Comparison of ENCODE assay signal across 26 cellular contexts in genomic region chr5:75524591-75524990, GRCh38. TPM values are rescaled to one million over a fixed set of nuclear protein-coding genes. Genes with fewer than 3 reads are reported as not detected.
DNase-seq lines count a peak whose midpoint lies in the region; ATAC-seq and TF ChIP-seq lines count a peak whose summit lies in the region.
"Had no signal": no experiment of that assay in that cellular context is flagged by ENCODE, and none has a peak within 500 bp of the region (broad histone marks: within the 10 kb centered on the region; RNA-seq: fewer than 3 reads in every experiment).

No MANE protein-coding gene starts in this region.

- H3K36me3 ChIP-seq in Caco-2 (ENCODE audit: control insufficient read depth, insufficient read depth, low read length) (no peaks in the 10 kb centered on the region), SK-N-SH (replicated peaks in 1 of 2; ENCODE audit: control insufficient read depth in 1 of 2, insufficient read depth in 2 of 2, low read length in 1 of 2) (peaks cover 0 to 25% of the 10 kb centered on the region in 2 experiments)
- H3K36me3 ChIP-seq: breast epithelium, pancreas, SJCRH30, upper lobe of left lung had no signal

- H3K9me3 ChIP-seq in Caco-2 = peaks cover 5% of the 10 kb centered on the region
- H3K9me3 ChIP-seq in SK-N-SH = 0 out of 2 replicates have a peak, but pooled peaks cover 7% of the 10 kb centered on the region
- H3K9me3 ChIP-seq: pancreas, SJCRH30 had no signal

- ATAC-seq in HG02642 (IDR thresholded peaks at IDR 0.05; ENCODE audit: poor library complexity, unreplicated experiment) = peak; percentile 10
- no peak for ATAC-seq in GM18870 (IDR thresholded peaks at IDR 0.05; ENCODE audit: unreplicated experiment)
- ATAC-seq: CD8-positive, alpha-beta T cell; HCT116; pancreas had no signal

- H3K36me3 Mint-ChIP-seq in Caco-2 (ENCODE audit: insufficient read depth, unreplicated experiment) (peaks cover 8% of the 10 kb centered on the region), neural crest cell (ENCODE audit: low read depth) (peaks cover 24% of the 10 kb centered on the region)
- peaks cover 16% of the 10 kb centered on the region for H3K36me3 Mint-ChIP-seq in activated naive CD8-positive, alpha-beta T cell

- no peak for TF ChIP-seq CTCF in Caco-2 (IDR thresholded peaks at IDR 0.05; ENCODE audit: insufficient read depth in 1 of 2, low read depth in 1 of 2, low read length in 1 of 2, severe bottlenecking in 1 of 2, unreplicated experiment in 1 of 2)
- TF ChIP-seq CTCF in neural crest cell (conservative IDR thresholded peaks at IDR 0.05) = no peak
- TF ChIP-seq CTCF in SK-N-SH (IDR thresholded peaks at IDR 0.05) = no peak

- H3K9me2 ChIP-seq in SK-N-SH = no peaks in the 10 kb centered on the region

- H2AFZ ChIP-seq in SK-N-SH (ENCODE audit: low read depth) = no peak overlapping the region

- no peak overlapping the region for H3K27ac ChIP-seq in caudate nucleus (ENCODE audit: low read depth, low read length)
- H3K27ac ChIP-seq in SK-N-SH (ENCODE audit: low read depth in 2 of 2, low read length in 1 of 2) = no peak overlapping the region; a peak in 1 of 4 replicates
- H3K27ac ChIP-seq: breast epithelium, pancreas, SJCRH30, upper lobe of left lung had no signal

- H3F3A ChIP-seq in SK-N-SH (replicated peaks; ENCODE audit: insufficient read depth) = no peaks in the 10 kb centered on the region

- no peak for TF ChIP-seq RAD21 in SK-N-SH (IDR thresholded peaks at IDR 0.05; ENCODE audit: low read length)

- H3K27me3 Mint-ChIP-seq in Caco-2 (ENCODE audit: insufficient read depth, unreplicated experiment) = no peaks in the 10 kb centered on the region
- no peaks in the 10 kb centered on the region for H3K27me3 Mint-ChIP-seq in activated naive CD8-positive, alpha-beta T cell
- no peaks in the 10 kb centered on the region for H3K27me3 Mint-ChIP-seq in neural crest cell (ENCODE audit: low read depth)

- intact Hi-C loops in Caco-2 (cut with micrococcal nuclease; ENCODE audit: unreplicated experiment) = loop anchor here (5.0 kb wide), 1 partner anchor 93 kb away; no protein-coding TSS in a partner anchor

- DNase-seq in Caco-2 (no peak), neural crest cell (ENCODE audit: low read depth, low spot score) (no peak), caudate nucleus (lab: John Stamatoyannopoulos, UW) (no peak), SK-N-SH (no peak)
- DNase-seq: activated CD4-positive, alpha-beta T cell treated with anti-CD3 and anti-CD28 coated beads, Interleukin-2, amount 50 U/mL, for 48 hours; CD8-positive, alpha-beta T cell; effector memory CD4-positive, alpha-beta T cell; erythroblast; head of caudate nucleus; KG1; kidney; MG63; NCI-H1417; NCI-H2029 treated with DMSO at 0.1 percent for 48 hours; NCI-H2227 treated with DMSO at 0.1 percent for 48 hours; NCI-H69; pancreas; SJCRH30; stimulated activated CD4-positive, alpha-beta T cell treated with anti-CD3 and anti-CD28 coated beads, Interleukin-2, amount 100 ng/mL, for 24 hours; upper lobe of left lung had no signal

- no peak overlapping the region for H3K4me3 ChIP-seq in Caco-2 (ENCODE audit: low read depth, low read length)
- H3K4me3 ChIP-seq in SK-N-SH (ENCODE audit: low read depth in 2 of 2, low read length in 1 of 2) = no peak overlapping the region
- H3K4me3 ChIP-seq: breast epithelium, MG63, pancreas, SJCRH30, upper lobe of left lung had no signal

- H3K79me2 ChIP-seq in SK-N-SH (ENCODE audit: insufficient read depth) = peaks cover 95% of the 10 kb centered on the region

- 89% methylated on average over 1 of the region's 1 CpG for WGBS in SK-N-SH (ENCODE audit: low lambda C conversion rate)

- no peak for TF ChIP-seq EP300 in SK-N-SH (IDR thresholded peaks at IDR 0.05; ENCODE audit: borderline replicate concordance in 1 of 2, low read depth in 1 of 2, low read length in 1 of 2)

- POLR2A ChIA-PET in Caco-2 (lab: Charles Lee) = no interaction called here
- POLR2A ChIA-PET in SK-N-SH (lab: Yijun Ruan, JAX) = no interaction called here

- BruUV-seq in Caco-2 (replicated peaks; lab: Mats Ljungman, UMichigan) = no TSS peak

- H3K9me3 Mint-ChIP-seq in Caco-2 (ENCODE audit: unreplicated experiment) (peaks cover 16% of the 10 kb centered on the region), neural crest cell (peaks cover 14% of the 10 kb centered on the region)
- peaks cover 8% of the 10 kb centered on the region for H3K9me3 Mint-ChIP-seq in activated naive CD8-positive, alpha-beta T cell (ENCODE audit: low read depth)

- H3K27me3 ChIP-seq in Caco-2 (replicated peaks; ENCODE audit: control insufficient read depth, insufficient read depth, low read length) (no peaks in the 10 kb centered on the region), SK-N-SH (ENCODE audit: insufficient read depth) (no peaks in the 10 kb centered on the region)
- H3K27me3 ChIP-seq: breast epithelium, MG63, pancreas, SJCRH30, upper lobe of left lung had no signal

- no peak overlapping the region for H3K4me2 ChIP-seq in SK-N-SH

- H4K20me1 ChIP-seq in SK-N-SH (ENCODE audit: insufficient read depth) = peaks cover 5% of the 10 kb centered on the region

- H3K27ac Mint-ChIP-seq in Caco-2 (ENCODE audit: unreplicated experiment) (peak overlapping the region; percentile 77), neural crest cell (ENCODE audit: unreplicated experiment) (no peak overlapping the region)
- H3K27ac Mint-ChIP-seq in activated naive CD8-positive, alpha-beta T cell = peak overlapping the region; percentile 81
- H3K27ac Mint-ChIP-seq: nephron had no signal

- peaks cover 20% of the 10 kb centered on the region for H3K4me1 ChIP-seq in Caco-2
- no peaks in the 10 kb centered on the region; a peak in 1 of 4 replicates for H3K4me1 ChIP-seq in SK-N-SH (ENCODE audit: control insufficient read depth in 1 of 2, insufficient read depth in 2 of 2, low read depth in 1 of 2, low read length in 1 of 2)
- H3K4me1 ChIP-seq: SJCRH30 had no signal

- H3K9ac ChIP-seq in SK-N-SH = no peak overlapping the region

- H3K4me1 Mint-ChIP-seq in Caco-2 (ENCODE audit: low read depth, unreplicated experiment) (peaks cover 22% of the 10 kb centered on the region), neural crest cell (peaks cover 37% of the 10 kb centered on the region)
- H3K4me1 Mint-ChIP-seq in activated naive CD8-positive, alpha-beta T cell (ENCODE audit: low read depth) = peaks cover 60% of the 10 kb centered on the region
- H3K4me1 Mint-ChIP-seq: nephron had no signal

- CTCF ChIA-PET in Caco-2 (lab: Charles Lee) = no interaction called here
- CTCF ChIA-PET in SK-N-SH (lab: Yijun Ruan, JAX) = no interaction called here

- H3K4me3 Mint-ChIP-seq in Caco-2 (ENCODE audit: unreplicated experiment) = no peak overlapping the region
- peak overlapping the region; percentile 6 for H3K4me3 Mint-ChIP-seq in activated naive CD8-positive, alpha-beta T cell
- H3K4me3 Mint-ChIP-seq in neural crest cell = peak overlapping the region; percentile 7
- H3K4me3 Mint-ChIP-seq: CD8-positive, alpha-beta T cell; nephron had no signal

TF ChIP-seq in SK-N-SH, 30 proteins besides CTCF, POLR2A, EP300 and RAD21:
- TF ChIP-seq RCOR1 (IDR thresholded peaks at IDR 0.05; ENCODE audit: low read length) (no peak), GATA2 (CRISPR knock-in tag; IDR thresholded peaks at IDR 0.05) (no peak), FOXJ3 (CRISPR knock-in tag; IDR thresholded peaks at IDR 0.05) (no peak), ELF1 (IDR thresholded peaks at IDR 0.05) (no peak), TCF12 (IDR thresholded peaks at IDR 0.05) (no peak), YY1 (IDR thresholded peaks at IDR 0.05; ENCODE audit: low read depth) (no peak), REST (IDR thresholded peaks at IDR 0.05; ENCODE audit: low read depth, low read length) (no peak), CHD2 (IDR thresholded peaks at IDR 0.05; ENCODE audit: low read length, partially characterized antibody) (no peak), FOSL2 (IDR thresholded peaks at IDR 0.05; ENCODE audit: borderline replicate concordance, low read depth) (no peak), GABPA (IDR thresholded peaks at IDR 0.05; ENCODE audit: low read depth) (no peak)
- TF ChIP-seq, protein P1, sequence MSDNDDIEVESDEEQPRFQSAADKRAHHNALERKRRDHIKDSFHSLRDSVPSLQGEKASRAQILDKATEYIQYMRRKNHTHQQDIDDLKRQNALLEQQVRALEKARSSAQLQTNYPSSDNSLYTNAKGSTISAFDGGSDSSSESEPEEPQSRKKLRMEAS (IDR thresholded peaks at IDR 0.05; ENCODE audit: low read depth) = no peak

RNA-seq across cellular contexts. Expression of gene POLK, which starts 12.9 kb away (rescaled TPM):
- 7.5 and 11.1 TPM in 2 replicates for total RNA-seq in Caco-2 (2022)
- total RNA-seq in neural crest cell = 19.7 and 20.0 TPM in 2 replicates
- 5.5 and 8.2 TPM in 2 replicates for polyA plus RNA-seq in SK-N-SH (2012; rRNA removed)
- 7.7 and 9.5 TPM in 2 replicates for polyA plus RNA-seq in SK-N-SH (2012; cell fraction: cytosol; rRNA removed)
- polyA plus RNA-seq in SK-N-SH (2012; cell fraction: nucleus; rRNA removed) = 8.8 and 15.0 TPM in 2 replicates

RNA-seq across cellular contexts. Expression of gene CERT1, which starts 13.2 kb away (rescaled TPM):
- 42.7 and 44.3 TPM in 2 replicates for total RNA-seq in Caco-2 (2022)
- total RNA-seq in neural crest cell = 24.6 and 25.5 TPM in 2 replicates
- polyA plus RNA-seq in SK-N-SH (2012; rRNA removed) = 4.5 and 5.3 TPM in 2 replicates
- polyA plus RNA-seq in SK-N-SH (2012; cell fraction: cytosol; rRNA removed) = 6.6 and 7.3 TPM in 2 replicates
- 4.2 and 5.1 TPM in 2 replicates for polyA plus RNA-seq in SK-N-SH (2012; cell fraction: nucleus; rRNA removed)
